Comparison of ENCODE assay signal across 1 cellular context in the genomic region with DNA sequence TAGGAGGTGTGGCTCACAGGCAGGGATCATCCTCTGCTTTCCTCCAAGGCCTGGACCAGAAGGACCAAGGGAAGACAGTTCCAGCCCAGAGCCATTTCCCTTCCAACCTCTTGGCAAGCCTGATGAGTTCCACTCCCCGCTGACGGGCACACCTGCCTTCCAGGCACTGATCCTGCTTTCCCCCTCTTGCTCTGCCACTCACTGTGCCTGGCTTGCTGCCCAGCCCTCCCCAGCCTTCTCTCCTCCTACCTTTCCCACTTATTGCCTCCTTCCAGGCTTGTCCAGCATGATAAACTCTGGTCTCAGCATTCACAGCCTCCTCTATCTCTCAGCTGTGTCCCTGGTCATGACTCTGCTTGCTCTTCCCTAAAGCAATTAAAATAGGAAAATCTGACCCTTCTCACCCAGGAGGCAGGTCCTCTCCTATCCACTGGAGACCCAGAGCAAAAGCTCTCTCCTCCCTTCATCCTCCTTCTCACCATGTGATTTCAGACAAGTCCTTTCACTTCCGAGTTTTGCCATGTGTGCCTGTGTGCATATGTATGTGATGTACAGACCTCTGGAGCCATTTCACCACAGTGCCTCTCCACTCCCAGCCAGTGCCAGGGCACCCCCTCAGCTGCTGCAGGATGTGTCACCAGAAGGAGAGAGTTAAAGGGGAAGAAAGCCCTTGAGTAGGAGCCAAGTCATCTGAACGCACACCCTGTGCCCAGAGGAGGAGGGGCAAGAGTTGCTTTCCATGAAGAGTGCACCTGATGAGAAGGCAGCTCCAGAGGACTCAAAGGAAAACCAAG.
TF ChIP-seq lines count a peak whose summit lies in the region.

No MANE protein-coding gene starts in this region.

TF ChIP-seq in HepG2, 621 proteins besides CTCF, POLR2A, EP300 and RAD21:
- TF ChIP-seq, protein P1, sequence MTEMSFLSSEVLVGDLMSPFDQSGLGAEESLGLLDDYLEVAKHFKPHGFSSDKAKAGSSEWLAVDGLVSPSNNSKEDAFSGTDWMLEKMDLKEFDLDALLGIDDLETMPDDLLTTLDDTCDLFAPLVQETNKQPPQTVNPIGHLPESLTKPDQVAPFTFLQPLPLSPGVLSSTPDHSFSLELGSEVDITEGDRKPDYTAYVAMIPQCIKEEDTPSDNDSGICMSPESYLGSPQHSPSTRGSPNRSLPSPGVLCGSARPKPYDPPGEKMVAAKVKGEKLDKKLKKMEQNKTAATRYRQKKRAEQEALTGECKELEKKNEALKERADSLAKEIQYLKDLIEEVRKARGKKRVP (CRISPR knock-in tag; IDR thresholded peaks at IDR 0.05): no peak
- TF ChIP-seq ZNF780A (CRISPR knock-in tag; IDR thresholded peaks at IDR 0.05) (no peak), NR2F6 (IDR thresholded peaks at IDR 0.05) (no peak), NR2F6 (CRISPR knock-in tag; IDR thresholded peaks at IDR 0.05) (no peak), YEATS4 (CRISPR knock-in tag; IDR thresholded peaks at IDR 0.05; ENCODE audit: borderline replicate concordance) (no peak), REL (CRISPR knock-in tag; conservative IDR thresholded peaks at IDR 0.05) (no peak), NBN (conservative IDR thresholded peaks at IDR 0.05) (0 out of 2 replicates have a peak, but pooled peaks have one; percentile 57), ZBTB8A (CRISPR knock-in tag; IDR thresholded peaks at IDR 0.05; ENCODE audit: borderline replicate concordance, low read depth) (no peak), HCFC1 (IDR thresholded peaks at IDR 0.05; ENCODE audit: low read depth, low read length) (no peak)
- TF ChIP-seq, protein P2, sequence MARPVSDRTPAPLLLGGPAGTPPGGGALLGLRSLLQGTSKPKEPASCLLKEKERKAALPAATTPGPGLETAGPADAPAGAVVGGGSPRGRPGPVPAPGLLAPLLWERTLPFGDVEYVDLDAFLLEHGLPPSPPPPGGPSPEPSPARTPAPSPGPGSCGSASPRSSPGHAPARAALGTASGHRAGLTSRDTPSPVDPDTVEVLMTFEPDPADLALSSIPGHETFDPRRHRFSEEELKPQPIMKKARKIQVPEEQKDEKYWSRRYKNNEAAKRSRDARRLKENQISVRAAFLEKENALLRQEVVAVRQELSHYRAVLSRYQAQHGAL (CRISPR knock-in tag; IDR thresholded peaks at IDR 0.05; ENCODE audit: not compliant biosample characterization): no peak
- TF ChIP-seq, protein P3, sequence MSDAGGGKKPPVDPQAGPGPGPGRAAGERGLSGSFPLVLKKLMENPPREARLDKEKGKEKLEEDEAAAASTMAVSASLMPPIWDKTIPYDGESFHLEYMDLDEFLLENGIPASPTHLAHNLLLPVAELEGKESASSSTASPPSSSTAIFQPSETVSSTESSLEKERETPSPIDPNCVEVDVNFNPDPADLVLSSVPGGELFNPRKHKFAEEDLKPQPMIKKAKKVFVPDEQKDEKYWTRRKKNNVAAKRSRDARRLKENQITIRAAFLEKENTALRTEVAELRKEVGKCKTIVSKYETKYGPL (CRISPR knock-in tag; IDR thresholded peaks at IDR 0.05): no peak
- TF ChIP-seq, protein P4, sequence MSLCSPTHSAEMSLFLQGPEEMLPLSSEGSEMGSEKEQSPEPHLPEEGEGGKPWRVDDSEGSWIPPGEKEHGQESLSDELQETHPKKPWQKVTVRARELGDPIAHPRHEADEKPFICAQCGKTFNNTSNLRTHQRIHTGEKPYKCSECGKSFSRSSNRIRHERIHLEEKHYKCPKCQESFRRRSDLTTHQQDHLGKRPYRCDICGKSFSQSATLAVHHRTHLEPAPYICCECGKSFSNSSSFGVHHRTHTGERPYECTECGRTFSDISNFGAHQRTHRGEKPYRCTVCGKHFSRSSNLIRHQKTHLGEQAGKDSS (CRISPR knock-in tag; IDR thresholded peaks at IDR 0.05; ENCODE audit: borderline replicate concordance, low read depth): no peak
- TF ChIP-seq, protein P5, sequence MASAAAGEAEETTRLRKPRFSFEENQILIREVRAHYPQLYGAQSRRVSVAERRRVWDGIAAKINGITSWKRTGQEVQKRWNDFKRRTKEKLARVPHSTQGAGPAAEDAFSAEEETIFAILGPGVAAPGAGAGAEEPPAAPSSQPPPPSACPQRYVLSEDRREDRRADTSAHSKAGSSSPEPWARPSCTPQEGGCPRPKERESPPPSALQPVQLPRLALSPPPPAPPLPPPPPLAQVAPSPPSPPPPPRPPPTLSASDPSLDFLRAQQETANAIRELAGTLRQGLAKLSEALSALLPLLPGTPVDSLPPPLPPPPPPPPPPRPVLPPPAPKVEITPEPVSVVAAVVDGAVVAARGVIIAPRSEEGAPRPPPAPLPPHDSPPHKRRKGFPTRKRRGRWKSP (CRISPR knock-in tag; IDR thresholded peaks at IDR 0.05): no peak
- TF ChIP-seq, protein P6, sequence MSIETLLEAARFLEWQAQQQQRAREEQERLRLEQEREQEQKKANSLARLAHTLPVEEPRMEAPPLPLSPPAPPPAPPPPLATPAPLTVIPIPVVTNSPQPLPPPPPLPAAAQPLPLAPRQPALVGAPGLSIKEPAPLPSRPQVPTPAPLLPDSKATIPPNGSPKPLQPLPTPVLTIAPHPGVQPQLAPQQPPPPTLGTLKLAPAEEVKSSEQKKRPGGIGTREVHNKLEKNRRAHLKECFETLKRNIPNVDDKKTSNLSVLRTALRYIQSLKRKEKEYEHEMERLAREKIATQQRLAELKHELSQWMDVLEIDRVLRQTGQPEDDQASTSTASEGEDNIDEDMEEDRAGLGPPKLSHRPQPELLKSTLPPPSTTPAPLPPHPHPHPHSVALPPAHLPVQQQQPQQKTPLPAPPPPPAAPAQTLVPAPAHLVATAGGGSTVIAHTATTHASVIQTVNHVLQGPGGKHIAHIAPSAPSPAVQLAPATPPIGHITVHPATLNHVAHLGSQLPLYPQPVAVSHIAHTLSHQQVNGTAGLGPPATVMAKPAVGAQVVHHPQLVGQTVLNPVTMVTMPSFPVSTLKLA (IDR thresholded peaks at IDR 0.05): peak; percentile 19; the same call in 1 of the 2 replicates
